In the genomic region with DNA sequence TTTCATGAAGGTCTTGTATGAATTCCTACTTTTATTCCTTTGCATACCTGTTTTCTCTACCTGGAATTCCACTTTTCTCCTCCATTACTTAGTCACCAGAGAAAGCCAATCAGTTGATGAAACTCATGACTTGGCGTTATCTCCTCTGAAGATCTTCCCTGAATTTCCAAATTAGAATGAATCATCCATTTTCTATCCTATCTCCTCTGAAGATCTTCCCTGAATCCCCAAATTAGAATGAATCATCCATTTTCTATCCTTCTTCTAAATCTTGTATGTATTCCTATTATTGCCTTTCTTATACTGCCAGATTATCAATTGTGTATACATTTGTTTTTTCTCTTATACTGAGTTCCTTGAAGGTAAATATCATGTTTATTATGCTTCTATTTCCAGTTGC, we compare ENCODE assay signal across 20 cellular contexts.
"Had no signal": no experiment of that assay in that cellular context is flagged by ENCODE, and none has a peak within 500 bp of the region (broad histone marks: within the 10 kb centered on the region; RNA-seq: fewer than 3 reads in every experiment).

No MANE protein-coding gene starts in this region.

- H3K36me3 Mint-ChIP-seq: naive thymus-derived CD8-positive, alpha-beta T cell; stimulated activated effector memory CD8-positive, alpha-beta T cell treated with anti-CD3 and anti-CD28 coated beads, Interleukin-12 subunit alpha, Interleukin-12 subunit beta, amount 100 ng/mL, for 72 hours had no signal

- H3K27me3 Mint-ChIP-seq: naive thymus-derived CD8-positive, alpha-beta T cell had no signal

- ATAC-seq: heart right ventricle; left cardiac atrium; left lung; naive thymus-derived CD8-positive, alpha-beta T cell; sciatic nerve; stimulated activated effector memory CD8-positive, alpha-beta T cell treated with anti-CD3 and anti-CD28 coated beads, Interleukin-12 subunit alpha, Interleukin-12 subunit beta, amount 100 ng/mL, for 72 hours; stimulated activated naive CD8-positive, alpha-beta T cell treated with anti-CD3 and anti-CD28 coated beads, Interleukin-15, Interleukin-2, amounts not matched to agents 100 U/mL and 50 U/mL, for 24 hours had no signal

- H3K4me1 Mint-ChIP-seq: naive thymus-derived CD8-positive, alpha-beta T cell; nephron progenitor cell; stimulated activated effector memory CD8-positive, alpha-beta T cell treated with anti-CD3 and anti-CD28 coated beads, Interleukin-12 subunit alpha, Interleukin-12 subunit beta, amount 100 ng/mL, for 72 hours had no signal

- H3K27ac Mint-ChIP-seq: naive thymus-derived CD8-positive, alpha-beta T cell; nephron progenitor cell; stimulated activated effector memory CD8-positive, alpha-beta T cell treated with anti-CD3 and anti-CD28 coated beads, Interleukin-12 subunit alpha, Interleukin-12 subunit beta, amount 100 ng/mL, for 72 hours had no signal

- DNase-seq: dermis blood vessel endothelial cell; effector memory CD4-positive, alpha-beta T cell; foreskin melanocyte; glutamatergic neuron; heart right ventricle; hippocampal formation; left cardiac atrium; left lung; mammary epithelial cell; naive thymus-derived CD8-positive, alpha-beta T cell; nephron progenitor cell; nucleus accumbens; stimulated activated CD4-positive, alpha-beta T cell treated with anti-CD3 and anti-CD28 coated beads, Interleukin-2, amount 100 ng/mL, for 24 hours; stimulated activated CD4-positive, alpha-beta T cell treated with anti-CD3 and anti-CD28 coated beads, Interleukin-4, amount 100 ng/mL, for 24 hours; stimulated activated naive CD8-positive, alpha-beta T cell treated with anti-CD3 and anti-CD28 coated beads, Interleukin-15, Interleukin-2, amounts not matched to agents 100 U/mL and 50 U/mL, for 24 hours; substantia nigra; testis; upper lobe of left lung had no signal

- H3K4me3 Mint-ChIP-seq: naive thymus-derived CD8-positive, alpha-beta T cell; nephron progenitor cell; stimulated activated effector memory CD8-positive, alpha-beta T cell treated with anti-CD3 and anti-CD28 coated beads, Interleukin-12 subunit alpha, Interleukin-12 subunit beta, amount 100 ng/mL, for 72 hours had no signal
